In the genomic region with DNA sequence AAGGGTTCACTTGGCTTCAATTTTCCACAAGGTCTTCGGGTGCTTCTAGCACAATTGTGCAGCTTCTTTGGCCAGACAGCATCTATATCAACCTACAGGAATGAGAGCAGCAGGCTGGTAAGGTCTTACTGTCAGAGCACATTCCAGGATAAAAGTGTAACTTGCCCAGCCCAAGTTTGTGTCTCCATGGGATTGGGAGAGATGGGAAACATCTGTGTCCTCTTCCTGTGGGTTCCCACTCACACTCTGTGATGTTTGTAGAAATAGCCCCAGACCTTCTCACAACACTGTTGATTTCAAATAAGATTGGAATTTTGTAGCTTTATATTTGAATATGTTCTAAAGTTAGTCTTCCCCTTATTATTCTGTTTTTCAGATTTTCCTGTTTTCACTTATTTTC, we compare ENCODE assay signal across 22 cellular contexts.
DNase-seq lines count a peak whose midpoint lies in the region; ATAC-seq and TF ChIP-seq lines count a peak whose summit lies in the region.
"Had no signal": no experiment of that assay in that cellular context is flagged by ENCODE, and none has a peak within 500 bp of the region (broad histone marks: within the 10 kb centered on the region; RNA-seq: fewer than 3 reads in every experiment).

No MANE protein-coding gene starts in this region.

- intact Hi-C loops in right lobe of liver (cut with DNase I): no loop called here

- WGBS in endodermal cell (ENCODE audit: insufficient coverage in 1 of 2, insufficient read length in 1 of 2), 2 experiments: 92 to 100% methylated on average over 1 of the region's 1 CpG
- WGBS in right lobe of liver (ENCODE audit: insufficient coverage, low coverage, low lambda C conversion rate, missing lambda C conversion rate): 22% methylated on average over 1 of the region's 1 CpG

- DNase-seq in AG10803 (ENCODE audit: low read depth): peak; percentile 20
- peak; percentile 13 for DNase-seq in LHCN-M2 (ENCODE audit: low read depth)
- DNase-seq in endothelial cell (ENCODE audit: low spot score): no peak
- DNase-seq in glomerular endothelial cell (ENCODE audit: extremely low read depth, low read depth, low spot score): peak; percentile 29
- no peak for DNase-seq in activated CD8-positive, alpha-beta memory T cell treated with anti-CD3 and anti-CD28 coated beads, Interleukin-2, amount 50 U/mL, for 4 hours
- DNase-seq in endodermal cell: no peak
- DNase-seq in right lobe of liver: no peak
- DNase-seq: 8988T; ACHN; CD4-positive, CD25-positive, alpha-beta regulatory T cell; DMS153; DND-41; H9; MM.1S; NCI-H2029; NCI-H446; NCI-H524 treated with DMSO at 0.1 percent for 48 hours; NCI-H774 had no signal

- no peak overlapping the region for H3K9ac ChIP-seq in endodermal cell (ENCODE audit: extremely low read depth, low read length, poor library complexity, severe bottlenecking)
- H3K9ac ChIP-seq: BLaER1 had no signal

- TF ChIP-seq POLR2A in right lobe of liver (IDR thresholded peaks at IDR 0.05): no peak

- H3K9me3 ChIP-seq in endodermal cell (ENCODE audit: control insufficient read depth, low read length): peaks cover 3% of the 10 kb centered on the region
- H3K9me3 ChIP-seq in right lobe of liver: no peaks in the 10 kb centered on the region
- H3K9me3 ChIP-seq: BLaER1, SJSA1 had no signal

- H3K9me3 Mint-ChIP-seq in endothelial cell (ENCODE audit: unreplicated experiment) (no peaks in the 10 kb centered on the region), endodermal cell (no peaks in the 10 kb centered on the region)
- H3K9me3 Mint-ChIP-seq: CD4-positive, CD25-positive, alpha-beta regulatory T cell; H9 had no signal

- TF ChIP-seq CTCF in AG10803 (conservative IDR thresholded peaks at IDR 0.05; ENCODE audit: low read length) (no peak), endothelial cell (IDR thresholded peaks at IDR 0.05; ENCODE audit: unreplicated experiment) (no peak), endodermal cell (conservative IDR thresholded peaks at IDR 0.05) (no peak), right lobe of liver (IDR thresholded peaks at IDR 0.05) (no peak)

- H3K36me3 ChIP-seq in endodermal cell (ENCODE audit: control insufficient read depth, insufficient read depth, low read length) (no peaks in the 10 kb centered on the region), right lobe of liver (no peaks in the 10 kb centered on the region)
- H3K36me3 ChIP-seq: BLaER1, SJSA1 had no signal

- H3K4me1 ChIP-seq in endodermal cell (ENCODE audit: control insufficient read depth, insufficient read depth, low read length) (peaks cover 5% of the 10 kb centered on the region), right lobe of liver (no peaks in the 10 kb centered on the region)
- H3K4me1 ChIP-seq: SJSA1 had no signal

- H3K36me3 Mint-ChIP-seq in endothelial cell (ENCODE audit: low read depth, unreplicated experiment): no peaks in the 10 kb centered on the region
- no peaks in the 10 kb centered on the region for H3K36me3 Mint-ChIP-seq in endodermal cell (ENCODE audit: low read depth)
- H3K36me3 Mint-ChIP-seq: CD4-positive, CD25-positive, alpha-beta regulatory T cell had no signal

- peak overlapping the region; percentile 96 for H3K27ac Mint-ChIP-seq in endothelial cell (ENCODE audit: unreplicated experiment)
- H3K27ac Mint-ChIP-seq in endodermal cell: no peak overlapping the region
- H3K27ac Mint-ChIP-seq: CD4-positive, CD25-positive, alpha-beta regulatory T cell had no signal

- H3K4me1 Mint-ChIP-seq in endothelial cell (ENCODE audit: unreplicated experiment) (peaks cover 28% of the 10 kb centered on the region), endodermal cell (peaks cover 19% of the 10 kb centered on the region)
- H3K4me1 Mint-ChIP-seq: H9 had no signal

- H3K27ac ChIP-seq in endodermal cell (ENCODE audit: low read depth, low read length) (no peak overlapping the region), right lobe of liver (no peak overlapping the region)
- H3K27ac ChIP-seq: BLaER1, SJSA1 had no signal

- peak overlapping the region; percentile 3 for H3K4me3 Mint-ChIP-seq in endothelial cell (ENCODE audit: unreplicated experiment)
- no peak overlapping the region for H3K4me3 Mint-ChIP-seq in endodermal cell
- H3K4me3 Mint-ChIP-seq: CD4-positive, CD25-positive, alpha-beta regulatory T cell; H9 had no signal

- no peaks in the 10 kb centered on the region for H3K27me3 Mint-ChIP-seq in endothelial cell (ENCODE audit: unreplicated experiment)
- no peaks in the 10 kb centered on the region for H3K27me3 Mint-ChIP-seq in endodermal cell (ENCODE audit: insufficient read depth)
- H3K27me3 Mint-ChIP-seq: CD4-positive, CD25-positive, alpha-beta regulatory T cell had no signal

- no peak overlapping the region for H3K4me3 ChIP-seq in AG10803 (ENCODE audit: low read length)
- no peak overlapping the region for H3K4me3 ChIP-seq in endodermal cell (ENCODE audit: low read length)
- H3K4me3 ChIP-seq in right lobe of liver: no peak overlapping the region
- H3K4me3 ChIP-seq: BLaER1, K562, SJSA1 had no signal

- no peaks in the 10 kb centered on the region for H3K27me3 ChIP-seq in endodermal cell (ENCODE audit: control insufficient read depth, insufficient read depth, low read length, poor library complexity, severe bottlenecking)
- H3K27me3 ChIP-seq in right lobe of liver: no peaks in the 10 kb centered on the region
- H3K27me3 ChIP-seq: BLaER1, SJSA1 had no signal

- ATAC-seq in HG03039 (IDR thresholded peaks at IDR 0.05; ENCODE audit: unreplicated experiment) (no peak), right lobe of liver (no peak)
- ATAC-seq: K562 had no signal

Comparison
In these comparisons a context has a peak if more than half of its experiments do, and no peak if none do; other contexts are left out.
1. DNase-seq: peak in AG10803 (single experiment), LHCN-M2 (single experiment) and glomerular endothelial cell (single experiment); none in endothelial cell (single experiment), activated CD8-positive, alpha-beta memory T cell treated with anti-CD3 and anti-CD28 coated beads, Interleukin-2, amount 50 U/mL, for 4 hours (single experiment), endodermal cell (single experiment) and right lobe of liver (0 of 3).